ENCODE assay signal across 9 cellular contexts in genomic region chr11:10414659-10415058, GRCh38. TPM values are rescaled to one million over a fixed set of nuclear protein-coding genes. Genes with fewer than 3 reads are reported as not detected.
DNase-seq lines count a peak whose midpoint lies in the region; ATAC-seq and TF ChIP-seq lines count a peak whose summit lies in the region.
"Had no signal": no experiment of that assay in that cellular context is flagged by ENCODE, and none has a peak within 500 bp of the region (broad histone marks: within the 10 kb centered on the region; RNA-seq: fewer than 3 reads in every experiment).

No MANE protein-coding gene starts in this region.

- TF ChIP-seq EP300 in gastroesophageal sphincter (IDR thresholded peaks at IDR 0.05), result no peak

- no peak overlapping the region for H2BK20ac ChIP-seq in H9 (ENCODE audit: low read depth, low read length, poor library complexity, severe bottlenecking)

- peak overlapping the region; percentile 36 for H2AFZ ChIP-seq in H9 (ENCODE audit: low read length)
- peak overlapping the region; percentile 79 for H2AFZ ChIP-seq in smooth muscle cell (ENCODE audit: low read depth)

- H3K4me3 Mint-ChIP-seq in H9 (no peak overlapping the region), T-helper 17 cell (no peak overlapping the region)

- no peak overlapping the region for H4K5ac ChIP-seq in H9 (ENCODE audit: insufficient read length, low read depth, low read length)

- H3K79me2 ChIP-seq in H9 (ENCODE audit: insufficient read depth, low read length), result no peaks in the 10 kb centered on the region
- H3K79me2 ChIP-seq in smooth muscle cell (ENCODE audit: low read depth), result no peaks in the 10 kb centered on the region

- no peak overlapping the region for H2AK5ac ChIP-seq in H9 (ENCODE audit: insufficient read length, low read length)

- peak; percentile 57 for ATAC-seq in T-helper 17 cell
- peak; percentile 55 for ATAC-seq in gastroesophageal sphincter
- ATAC-seq: gastrocnemius medialis had no signal

- no CpG with 5 or more reads among the region's 10 CpGs for WGBS in H9 (ENCODE audit: extremely low coverage, insufficient read length, low lambda C conversion rate)
- 60% methylated on average over 7 of the region's 10 CpGs; no CpG with 5 or more reads in 1 of the 2 donors for WGBS in gastroesophageal sphincter (ENCODE audit: low coverage in 1 of 2), 2 donors
- 68% methylated on average over 10 of the region's 10 CpGs for WGBS in smooth muscle cell (ENCODE audit: low lambda C conversion rate)

- no peak overlapping the region for H2BK120ac ChIP-seq in H9 (ENCODE audit: low read depth, low read length, poor library complexity, severe bottlenecking)

- H2BK15ac ChIP-seq in H9 (ENCODE audit: low read depth, low read length), result no peak overlapping the region

- TF ChIP-seq POLR2A in gastroesophageal sphincter (IDR thresholded peaks at IDR 0.05), result no peak

- H3K9me3 ChIP-seq in H9 (ENCODE audit: control insufficient read depth, low read depth, low read length) (no peaks in the 10 kb centered on the region), T-helper 17 cell (ENCODE audit: control insufficient read depth, low read length, poor library complexity, severe bottlenecking) (no peaks in the 10 kb centered on the region), gastroesophageal sphincter (no peaks in the 10 kb centered on the region), smooth muscle cell (replicated peaks; ENCODE audit: low read depth) (no peaks in the 10 kb centered on the region)
- H3K9me3 ChIP-seq: gastrocnemius medialis had no signal

- H3K4ac ChIP-seq in H9 (ENCODE audit: low read depth, low read length), result no peak overlapping the region

- no peak overlapping the region for H4K91ac ChIP-seq in H9 (ENCODE audit: insufficient read length, low read depth, low read length)

- H4K8ac ChIP-seq in H9 (replicated peaks; ENCODE audit: insufficient read length, low read depth, low read length), result no peak overlapping the region

- H3K23me2 ChIP-seq in H9 (ENCODE audit: insufficient read length, low read depth, low read length, poor library complexity, severe bottlenecking), result no peaks in the 10 kb centered on the region

- H3K23ac ChIP-seq in H9 (ENCODE audit: insufficient read length, low read depth, low read length), result no peak overlapping the region

- H3K56ac ChIP-seq in H9 (ENCODE audit: insufficient read length, low read depth, low read length), result no peak overlapping the region

- H3K27ac ChIP-seq in H9 (ENCODE audit: insufficient read length, low read depth, low read length) (no peak overlapping the region), gastroesophageal sphincter (peak overlapping the region in 1 of 4 donors; percentile 24), smooth muscle cell (ENCODE audit: low read depth) (peak overlapping the region; percentile 34)

- no peak overlapping the region for H3K18ac ChIP-seq in H9 (ENCODE audit: insufficient read length, low read depth, low read length)

- no peaks in the 10 kb centered on the region for H3K27me3 ChIP-seq in H9 (ENCODE audit: insufficient read depth, low read length)
- no peaks in the 10 kb centered on the region for H3K27me3 ChIP-seq in gastroesophageal sphincter
- peaks cover 11% of the 10 kb centered on the region for H3K27me3 ChIP-seq in smooth muscle cell (ENCODE audit: low read depth)
- H3K27me3 ChIP-seq: gastrocnemius medialis had no signal

- no peak overlapping the region for H2BK12ac ChIP-seq in H9 (ENCODE audit: insufficient read length, low read depth, low read length)

- no peaks in the 10 kb centered on the region for H4K20me1 ChIP-seq in H9 (ENCODE audit: control insufficient read depth, insufficient read depth, insufficient read length)
- no peaks in the 10 kb centered on the region for H4K20me1 ChIP-seq in smooth muscle cell (ENCODE audit: low read depth)

- no peaks in the 10 kb centered on the region for H3F3A ChIP-seq in smooth muscle cell (ENCODE audit: low read depth)

- H3K4me1 ChIP-seq in H9 (ENCODE audit: insufficient read depth, low read length) (no peaks in the 10 kb centered on the region), gastroesophageal sphincter (no peaks in the 10 kb centered on the region), smooth muscle cell (ENCODE audit: low read depth) (no peaks in the 10 kb centered on the region)

- DNase-seq in H9 (no peak), T-helper 17 cell (no peak), smooth muscle cell (lab: John Stamatoyannopoulos, UW; ENCODE audit: unreplicated experiment) (no peak), activated gamma-delta T cell treated with Interleukin-2 at 50 U/mL for 16 hours (no peak), NCI-H524 treated with DMSO at 0.1 percent for 48 hours (lab: John Stamatoyannopoulos, UW) (no peak), GM10266 (ENCODE audit: extremely low spot score) (no peak)

- H3K27ac Mint-ChIP-seq in H9 (no peak overlapping the region), T-helper 17 cell (peak overlapping the region; percentile 21)
- H3K27ac Mint-ChIP-seq: IgD-negative memory B cell had no signal

- TF ChIP-seq CTCF in H9 (conservative IDR thresholded peaks at IDR 0.05), result no peak
- TF ChIP-seq CTCF in gastroesophageal sphincter (IDR thresholded peaks at IDR 0.05), result no peak
- TF ChIP-seq CTCF in smooth muscle cell (IDR thresholded peaks at IDR 0.05; ENCODE audit: borderline replicate concordance, insufficient read depth, poor library complexity, severe bottlenecking), result no peak
- no peak for TF ChIP-seq CTCF in GM10266 (IDR thresholded peaks at IDR 0.05; ENCODE audit: control insufficient read depth, insufficient read depth, low read depth, missing control alignments)

- H3K9me3 Mint-ChIP-seq in H9, result no peaks in the 10 kb centered on the region

- H3K4me1 Mint-ChIP-seq in H9, result peaks cover 2 to 9% of the 10 kb centered on the region in 2 experiments; a peak in 2 of 4 replicates
- peaks cover 36% of the 10 kb centered on the region for H3K4me1 Mint-ChIP-seq in T-helper 17 cell

- H3K4me3 ChIP-seq in gastroesophageal sphincter, result no peak overlapping the region
- H3K4me3 ChIP-seq in smooth muscle cell, result no peak overlapping the region
- H3K4me3 ChIP-seq: gastrocnemius medialis had no signal

- H3T11ph ChIP-seq in H9 (ENCODE audit: low read length), result no peak overlapping the region

- H3K9ac ChIP-seq in H9 (ENCODE audit: extremely low read depth, insufficient read length, low read length), result no peak overlapping the region
- no peak overlapping the region for H3K9ac ChIP-seq in smooth muscle cell (ENCODE audit: low read depth)

- H3K36me3 Mint-ChIP-seq in H9 (ENCODE audit: insufficient read depth in 1 of 3, low read depth in 3 of 3), result no peaks in the 10 kb centered on the region; a peak in 1 of 7 replicates
- peaks cover 3% of the 10 kb centered on the region for H3K36me3 Mint-ChIP-seq in T-helper 17 cell (ENCODE audit: low read depth)
- H3K36me3 Mint-ChIP-seq: IgD-negative memory B cell had no signal

- H3K36me3 ChIP-seq in gastroesophageal sphincter (no peaks in the 10 kb centered on the region), smooth muscle cell (ENCODE audit: low read depth) (no peaks in the 10 kb centered on the region)
- H3K36me3 ChIP-seq: gastrocnemius medialis had no signal

- H3K79me1 ChIP-seq in H9 (ENCODE audit: insufficient read depth, low read depth, low read length, poor library complexity, severe bottlenecking), result no peaks in the 10 kb centered on the region

- H3K27me3 Mint-ChIP-seq in H9 (ENCODE audit: low read depth), result 0 out of 2 replicates have a peak, but pooled peaks cover 1% of the 10 kb centered on the region
- H3K27me3 Mint-ChIP-seq in T-helper 17 cell, result peaks cover 10% of the 10 kb centered on the region
- H3K27me3 Mint-ChIP-seq: IgD-negative memory B cell had no signal

- no peak overlapping the region for H3K14ac ChIP-seq in H9 (ENCODE audit: insufficient read depth, low read length)

- H2BK5ac ChIP-seq in H9 (ENCODE audit: insufficient read length, low read length), result no peak overlapping the region

- no peak overlapping the region for H3K4me2 ChIP-seq in H9 (ENCODE audit: insufficient read depth, insufficient read length, low read length)
- H3K4me2 ChIP-seq in smooth muscle cell, result no peak overlapping the region

RNA-seq across cellular contexts. Expression of gene AMPD3, which starts 40.4 kb away (rescaled TPM):
- total RNA-seq in H9 (2021) (4.6 and 5.9 TPM in 2 replicates), T-helper 17 cell (10 to 100 TPM; 16.8 to 20.2 TPM), gastroesophageal sphincter (1 to 10 TPM; 4.3 to 7.3 (median 5.4) TPM), smooth muscle cell (3.6 and 3.9 TPM in 2 replicates)
- polyA plus RNA-seq in smooth muscle cell, result 0.67 and 2.1 TPM in 2 replicates
